Comparison of ENCODE assay signal across 27 cellular contexts in genomic region chr11:133191931-133192330, GRCh38.
"Had no signal": no experiment of that assay in that cellular context is flagged by ENCODE, and none has a peak within 500 bp of the region (broad histone marks: within the 10 kb centered on the region; RNA-seq: fewer than 3 reads in every experiment).

No MANE protein-coding gene starts in this region.

- H3K27ac Mint-ChIP-seq: immature natural killer cell; natural killer cell; stimulated activated effector memory CD8-positive, alpha-beta T cell treated with anti-CD3 and anti-CD28 coated beads, Interleukin-12 subunit alpha, Interleukin-12 subunit beta, amount 100 ng/mL, for 72 hours; stimulated activated naive CD8-positive, alpha-beta T cell treated with anti-CD3 and anti-CD28 coated beads, Interleukin-15, Interleukin-2, amounts not matched to agents 100 ng/mL and 50 ng/mL, for 24 hours had no signal

- H3K9me3 ChIP-seq: heart left ventricle, left ventricle myocardium inferior, ovary, prostate gland, suprapubic skin, thoracic aorta, tibial artery, upper lobe of right lung had no signal

- DNase-seq: heart left ventricle; hypothalamus; immature natural killer cell; kidney; left ventricle myocardium inferior; mesenchymal stem cell; naive B cell; natural killer cell; ovary; posterior cingulate gyrus; retina; right cardiac atrium; stimulated activated CD4-positive, alpha-beta T cell treated with anti-CD3 and anti-CD28 coated beads, Interleukin-12 subunit alpha, Interleukin-12 subunit beta, amount 100 ng/mL, for 4 hours; stimulated activated CD4-positive, alpha-beta T cell treated with anti-CD3 and anti-CD28 coated beads, Interleukin-15, amount 100 ng/mL, for 24 hours; stimulated activated CD4-positive, alpha-beta T cell treated with anti-CD3 and anti-CD28 coated beads, Interleukin-2, amount 100 ng/mL, for 24 hours; stimulated activated CD4-positive, alpha-beta T cell treated with anti-CD3 and anti-CD28 coated beads, Interleukin-4, amount 100 ng/mL, for 24 hours; stimulated activated naive CD4-positive, alpha-beta T cell; tibial artery; trophoblast cell; upper lobe of right lung had no signal

- H3K9me3 Mint-ChIP-seq: stimulated activated naive CD8-positive, alpha-beta T cell treated with anti-CD3 and anti-CD28 coated beads, Interleukin-15, Interleukin-2, amounts not matched to agents 100 ng/mL and 50 ng/mL, for 24 hours had no signal

- H3K27me3 Mint-ChIP-seq: naive B cell; stimulated activated naive CD8-positive, alpha-beta T cell treated with anti-CD3 and anti-CD28 coated beads, Interleukin-15, Interleukin-2, amounts not matched to agents 100 ng/mL and 50 ng/mL, for 24 hours had no signal

- ATAC-seq: heart left ventricle; natural killer cell; right cardiac atrium; sciatic nerve; stimulated activated effector memory CD8-positive, alpha-beta T cell treated with anti-CD3 and anti-CD28 coated beads, Interleukin-12 subunit alpha, Interleukin-12 subunit beta, amount 100 ng/mL, for 72 hours; upper lobe of right lung had no signal

- H3K36me3 Mint-ChIP-seq: immature natural killer cell; naive B cell; natural killer cell; stimulated activated effector memory CD8-positive, alpha-beta T cell treated with anti-CD3 and anti-CD28 coated beads, Interleukin-12 subunit alpha, Interleukin-12 subunit beta, amount 100 ng/mL, for 72 hours had no signal

- H3K27me3 ChIP-seq: ovary, suprapubic skin, tibial artery, upper lobe of right lung had no signal

- H3K4me3 Mint-ChIP-seq: immature natural killer cell; natural killer cell; stimulated activated effector memory CD8-positive, alpha-beta T cell treated with anti-CD3 and anti-CD28 coated beads, Interleukin-12 subunit alpha, Interleukin-12 subunit beta, amount 100 ng/mL, for 72 hours; stimulated activated naive CD8-positive, alpha-beta T cell treated with anti-CD3 and anti-CD28 coated beads, Interleukin-15, Interleukin-2, amounts not matched to agents 100 ng/mL and 50 ng/mL, for 24 hours had no signal

- H3K4me3 ChIP-seq: heart left ventricle, left ventricle myocardium inferior, ovary, prostate gland, skin epidermis, suprapubic skin, thoracic aorta, tibial artery, upper lobe of right lung had no signal

- H3K36me3 ChIP-seq: heart left ventricle, left ventricle myocardium inferior, ovary, prostate gland, suprapubic skin, thoracic aorta, tibial artery, upper lobe of right lung had no signal

- H3K4me1 ChIP-seq: heart left ventricle, left ventricle myocardium inferior, prostate gland, suprapubic skin, tibial artery, upper lobe of right lung had no signal

- H3K27ac ChIP-seq: heart left ventricle, left ventricle myocardium inferior, ovary, prostate gland, skin epidermis, suprapubic skin, thoracic aorta, tibial artery, upper lobe of right lung had no signal

- H3K4me1 Mint-ChIP-seq: immature natural killer cell; natural killer cell; stimulated activated effector memory CD8-positive, alpha-beta T cell treated with anti-CD3 and anti-CD28 coated beads, Interleukin-12 subunit alpha, Interleukin-12 subunit beta, amount 100 ng/mL, for 72 hours had no signal
